In genomic region chr6:38612386-38612965, GRCh38 we compare ENCODE assay signal across 2 cellular contexts.
TF ChIP-seq lines count a peak whose summit lies in the region.

No MANE protein-coding gene starts in this region.

TF ChIP-seq in IMR-90, 13 proteins besides CTCF, POLR2A, EP300 and RAD21 (continued from another document):
- no peak for TF ChIP-seq MXI1 (IDR thresholded peaks at IDR 0.05; ENCODE audit: borderline replicate concordance, low read depth, low read length)
- TF ChIP-seq FOS (IDR thresholded peaks at IDR 0.05; ENCODE audit: low read depth, low read length), result no peak
TF ChIP-seq in IMR-90: peak in this region for 1.

TF ChIP-seq in endothelial cell of umbilical vein, 7 proteins besides CTCF, POLR2A, EP300 and RAD21 (continued from another document):
- TF ChIP-seq EZH2 (IDR thresholded peaks at IDR 0.05; ENCODE audit: borderline replicate concordance, low read depth, low read length, severe bottlenecking), result no peak
- TF ChIP-seq, protein P1, sequence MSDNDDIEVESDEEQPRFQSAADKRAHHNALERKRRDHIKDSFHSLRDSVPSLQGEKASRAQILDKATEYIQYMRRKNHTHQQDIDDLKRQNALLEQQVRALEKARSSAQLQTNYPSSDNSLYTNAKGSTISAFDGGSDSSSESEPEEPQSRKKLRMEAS (IDR thresholded peaks at IDR 0.05; ENCODE audit: insufficient read depth, insufficient read length), result no peak
- no peak for TF ChIP-seq JUN (IDR thresholded peaks at IDR 0.05; ENCODE audit: borderline replicate concordance, insufficient read depth, insufficient read length, low read depth)
- TF ChIP-seq FOS (IDR thresholded peaks at IDR 0.05; ENCODE audit: borderline replicate concordance, insufficient read depth, low read length), result no peak
- no peak for TF ChIP-seq MYC (IDR thresholded peaks at IDR 0.05; ENCODE audit: low read depth, low read length)
